In the genomic region with DNA sequence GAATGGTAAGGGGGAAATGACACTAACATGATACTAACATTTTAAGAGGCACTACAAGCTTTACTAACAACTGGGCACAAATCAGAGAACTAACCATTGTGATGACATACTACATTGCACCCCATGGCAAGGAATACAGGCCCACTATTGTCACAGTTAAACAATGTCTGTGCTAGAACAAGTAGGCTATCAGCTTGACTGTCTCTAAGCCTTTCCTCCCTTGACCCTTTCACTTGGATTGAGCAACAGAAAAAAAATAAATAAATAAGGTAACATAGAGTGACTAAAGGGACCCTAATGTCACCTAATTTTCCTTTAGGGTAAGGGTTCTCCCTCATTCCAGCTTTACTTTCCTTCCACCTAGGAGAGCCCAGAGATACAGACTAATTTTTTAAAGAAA, we compare ENCODE assay signal across 1 cellular context.
TF ChIP-seq lines count a peak whose summit lies in the region.

No MANE protein-coding gene starts in this region.

TF ChIP-seq in GM12878, 131 proteins besides CTCF, POLR2A, EP300 and RAD21 (continued from another document):
- TF ChIP-seq, protein P1, sequence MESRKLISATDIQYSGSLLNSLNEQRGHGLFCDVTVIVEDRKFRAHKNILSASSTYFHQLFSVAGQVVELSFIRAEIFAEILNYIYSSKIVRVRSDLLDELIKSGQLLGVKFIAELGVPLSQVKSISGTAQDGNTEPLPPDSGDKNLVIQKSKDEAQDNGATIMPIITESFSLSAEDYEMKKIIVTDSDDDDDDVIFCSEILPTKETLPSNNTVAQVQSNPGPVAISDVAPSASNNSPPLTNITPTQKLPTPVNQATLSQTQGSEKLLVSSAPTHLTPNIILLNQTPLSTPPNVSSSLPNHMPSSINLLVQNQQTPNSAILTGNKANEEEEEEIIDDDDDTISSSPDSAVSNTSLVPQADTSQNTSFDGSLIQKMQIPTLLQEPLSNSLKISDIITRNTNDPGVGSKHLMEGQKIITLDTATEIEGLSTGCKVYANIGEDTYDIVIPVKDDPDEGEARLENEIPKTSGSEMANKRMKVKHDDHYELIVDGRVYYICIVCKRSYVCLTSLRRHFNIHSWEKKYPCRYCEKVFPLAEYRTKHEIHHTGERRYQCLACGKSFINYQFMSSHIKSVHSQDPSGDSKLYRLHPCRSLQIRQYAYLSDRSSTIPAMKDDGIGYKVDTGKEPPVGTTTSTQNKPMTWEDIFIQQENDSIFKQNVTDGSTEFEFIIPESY (IDR thresholded peaks at IDR 0.05): no peak
- no peak for TF ChIP-seq POLR2AphosphoS2 (IDR thresholded peaks at IDR 0.05; ENCODE audit: low read depth, low read length)
- TF ChIP-seq CHD1 (IDR thresholded peaks at IDR 0.05; ENCODE audit: low read depth, low read length): no peak
- TF ChIP-seq EZH2 (IDR thresholded peaks at IDR 0.05; ENCODE audit: borderline replicate concordance, control insufficient read depth, low read depth, low read length): no peak
- TF ChIP-seq CEBPZ (IDR thresholded peaks at IDR 0.05; ENCODE audit: low read depth, low read length): no peak
- TF ChIP-seq ZNF384 (IDR thresholded peaks at IDR 0.05; ENCODE audit: borderline replicate concordance, low read depth, low read length): no peak
- no peak for TF ChIP-seq NFYA (IDR thresholded peaks at IDR 0.05; ENCODE audit: borderline replicate concordance, low read depth, low read length)
- TF ChIP-seq ELK1 (IDR thresholded peaks at IDR 0.05; ENCODE audit: low read depth, low read length): no peak
- TF ChIP-seq TAF1 (IDR thresholded peaks at IDR 0.05; ENCODE audit: borderline replicate concordance, low read depth, low read length): no peak
